Comparison of ENCODE assay signal across 19 cellular contexts in the genomic region with DNA sequence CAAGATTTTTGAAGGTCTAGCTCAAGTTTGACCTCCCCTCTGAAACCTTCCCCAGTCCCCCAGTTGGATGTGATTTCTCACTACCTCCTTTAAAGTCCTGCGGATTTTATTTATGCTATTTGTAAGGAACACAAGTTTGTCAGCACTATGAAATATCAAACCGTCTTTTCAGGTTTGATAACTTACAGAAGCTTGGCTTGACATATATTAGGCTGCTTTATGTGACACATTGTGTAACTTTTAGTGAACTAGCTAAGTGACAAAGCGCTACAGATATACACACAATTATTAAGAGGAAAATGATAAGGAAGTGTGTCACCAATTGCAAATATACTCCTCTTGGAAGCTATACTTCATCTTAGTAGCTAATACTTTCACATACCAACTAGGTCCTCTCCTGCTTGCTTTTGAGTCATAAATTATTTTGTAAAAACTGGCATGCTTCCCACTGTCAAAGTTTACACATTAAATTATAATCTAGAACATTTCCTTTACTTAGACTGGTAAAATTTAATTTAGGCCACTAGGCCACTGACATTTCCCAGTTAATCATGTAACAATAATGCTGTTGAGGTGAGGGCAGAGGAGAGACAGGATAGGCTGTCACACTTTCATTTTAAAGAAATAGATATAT.
DNase-seq lines count a peak whose midpoint lies in the region; ATAC-seq and TF ChIP-seq lines count a peak whose summit lies in the region.
"Had no signal": no experiment of that assay in that cellular context is flagged by ENCODE, and none has a peak within 500 bp of the region (broad histone marks: within the 10 kb centered on the region; RNA-seq: fewer than 3 reads in every experiment).

No MANE protein-coding gene starts in this region.

- H3K9me3 ChIP-seq in GM23248 (ENCODE audit: low read depth), result peaks cover 3% of the 10 kb centered on the region
- 0 out of 2 replicates have a peak, but pooled peaks cover 4% of the 10 kb centered on the region for H3K9me3 ChIP-seq in SK-N-SH
- peaks cover 7% of the 10 kb centered on the region for H3K9me3 ChIP-seq in mesenchymal stem cell (ENCODE audit: control insufficient read depth, low read length)
- no peaks in the 10 kb centered on the region for H3K9me3 ChIP-seq in ovary
- no peaks in the 10 kb centered on the region for H3K9me3 ChIP-seq in A673 (ENCODE audit: low read depth, low read length, poor library complexity, severe bottlenecking)
- H3K9me3 ChIP-seq: SJCRH30 had no signal

- H3K9me2 ChIP-seq in GM23248 (ENCODE audit: insufficient read depth) (no peaks in the 10 kb centered on the region), SK-N-SH (no peaks in the 10 kb centered on the region)

- no peak overlapping the region for H3K4ac ChIP-seq in mesenchymal stem cell (ENCODE audit: low read depth in 1 of 2, low read length in 2 of 2)

- BruUV-seq in A673 (replicated peaks; lab: Mats Ljungman, UMichigan), result no TSS peak

- no peak for TF ChIP-seq CTCF in SK-N-SH (IDR thresholded peaks at IDR 0.05)
- no peak for TF ChIP-seq CTCF in ovary (IDR thresholded peaks at IDR 0.05)
- no peak for TF ChIP-seq CTCF in A673 (conservative IDR thresholded peaks at IDR 0.05; ENCODE audit: low read depth, low read length)

- H4K20me1 ChIP-seq in GM23248 (ENCODE audit: insufficient read depth), result no peaks in the 10 kb centered on the region
- H4K20me1 ChIP-seq in SK-N-SH (ENCODE audit: insufficient read depth), result no peaks in the 10 kb centered on the region

- H3K4me1 ChIP-seq in GM23248 (ENCODE audit: insufficient read depth) (no peaks in the 10 kb centered on the region), SK-N-SH (ENCODE audit: control insufficient read depth in 1 of 2, insufficient read depth in 2 of 2, low read depth in 1 of 2, low read length in 1 of 2) (no peaks in the 10 kb centered on the region), mesenchymal stem cell (ENCODE audit: control insufficient read depth, insufficient read depth, low read depth, low read length) (no peaks in the 10 kb centered on the region), ovary (ENCODE audit: insufficient read depth) (no peaks in the 10 kb centered on the region), A673 (ENCODE audit: insufficient read depth, low read length, poor library complexity, severe bottlenecking) (no peaks in the 10 kb centered on the region)
- H3K4me1 ChIP-seq: SJCRH30 had no signal

- no peak overlapping the region for H3K14ac ChIP-seq in mesenchymal stem cell (ENCODE audit: low read length in 2 of 2)

- H4K91ac ChIP-seq in mesenchymal stem cell (ENCODE audit: low read length), result no peak overlapping the region

- TF ChIP-seq EP300 in SK-N-SH (IDR thresholded peaks at IDR 0.05; ENCODE audit: borderline replicate concordance in 1 of 2, low read depth in 1 of 2, low read length in 1 of 2), result no peak
- no peak for TF ChIP-seq EP300 in ovary (IDR thresholded peaks at IDR 0.05)

- H4K8ac ChIP-seq in mesenchymal stem cell (ENCODE audit: low read length), result no peak overlapping the region

- H3K4me3 ChIP-seq in GM23248, result no peak overlapping the region
- no peak overlapping the region for H3K4me3 ChIP-seq in SK-N-SH (ENCODE audit: low read depth in 2 of 2, low read length in 1 of 2)
- no peak overlapping the region for H3K4me3 ChIP-seq in mesenchymal stem cell (ENCODE audit: insufficient read depth in 1 of 2, low read depth in 1 of 2, low read length in 2 of 2)
- no peak overlapping the region for H3K4me3 ChIP-seq in ovary
- H3K4me3 ChIP-seq in A673 (ENCODE audit: low read depth, low read length, poor library complexity, severe bottlenecking), result no peak overlapping the region
- H3K4me3 ChIP-seq: MG63, SJCRH30 had no signal

- H2BK120ac ChIP-seq in mesenchymal stem cell (ENCODE audit: low read depth, low read length), result no peak overlapping the region

- H2AFZ ChIP-seq in GM23248, result 0 out of 2 replicates have a peak overlapping the region, but pooled peaks have one; percentile 13
- no peak overlapping the region for H2AFZ ChIP-seq in SK-N-SH (ENCODE audit: low read depth)
- H2AFZ ChIP-seq in mesenchymal stem cell (ENCODE audit: low read depth, low read length), result no peak overlapping the region

- TF ChIP-seq POLR2A in ovary (IDR thresholded peaks at IDR 0.05), result no peak

- intact Hi-C loops in ovary (cut with DNase I), result no loop called here
- intact Hi-C loops in A673 (cut with micrococcal nuclease; ENCODE audit: unreplicated experiment), result no loop called here

- TF ChIP-seq RAD21 in SK-N-SH (IDR thresholded peaks at IDR 0.05; ENCODE audit: low read length), result no peak

- in situ Hi-C loops in GM23248 (cut with MboI), result no loop called here

- no peak overlapping the region for H2AK5ac ChIP-seq in mesenchymal stem cell (ENCODE audit: low read length, severe bottlenecking)

- WGBS in GM23248 (ENCODE audit: low coverage in 1 of 2, low lambda C conversion rate in 2 of 2, missing lambda C conversion rate in 2 of 2), 2 experiments, result 95 to 96% methylated on average over 3 of the region's 3 CpGs
- 64% methylated on average over 3 of the region's 3 CpGs for WGBS in SK-N-SH (ENCODE audit: low lambda C conversion rate)
- WGBS in mesenchymal stem cell, result 100% methylated on average over 2 of the region's 3 CpGs
- WGBS in ovary, 3 donors, result 81 to 91% (median 88%) methylated on average over 3 of the region's 3 CpGs

- H2BK5ac ChIP-seq in mesenchymal stem cell (ENCODE audit: low read depth, low read length, poor library complexity, severe bottlenecking), result no peak overlapping the region

- POLR2A ChIA-PET in SK-N-SH (lab: Yijun Ruan, JAX) (no interaction called here), A673 (lab: Charles Lee; ENCODE audit: low non-redundant PET) (no interaction called here)

- H3F3A ChIP-seq in GM23248 (ENCODE audit: insufficient read depth) (no peaks in the 10 kb centered on the region), SK-N-SH (replicated peaks; ENCODE audit: insufficient read depth) (no peaks in the 10 kb centered on the region)

- CTCF ChIA-PET in SK-N-SH (lab: Yijun Ruan, JAX) (no interaction called here), A673 (lab: Charles Lee) (no interaction called here)

- no peak overlapping the region for H2BK15ac ChIP-seq in mesenchymal stem cell (ENCODE audit: low read depth, poor library complexity, severe bottlenecking)

- H3K23ac ChIP-seq in mesenchymal stem cell (ENCODE audit: low read length in 2 of 2), result no peak overlapping the region

- no peak overlapping the region for H3K27ac ChIP-seq in GM23248
- H3K27ac ChIP-seq in SK-N-SH (ENCODE audit: low read depth in 2 of 2, low read length in 1 of 2), result peak overlapping the region in 1 of 2 experiments; percentile 36; a peak in 1 of 4 replicates
- H3K27ac ChIP-seq in mesenchymal stem cell (ENCODE audit: low read length, poor library complexity, severe bottlenecking), result no peak overlapping the region
- no peak overlapping the region for H3K27ac ChIP-seq in ovary
- no peak overlapping the region for H3K27ac ChIP-seq in A673 (ENCODE audit: low read depth, low read length, poor library complexity, severe bottlenecking)
- H3K27ac ChIP-seq: SJCRH30 had no signal

- H3K79me1 ChIP-seq in mesenchymal stem cell (replicated peaks; ENCODE audit: low read length, poor library complexity, severe bottlenecking), result no peaks in the 10 kb centered on the region

- no peaks in the 10 kb centered on the region for H3K36me3 ChIP-seq in GM23248 (ENCODE audit: low read depth)
- no peaks in the 10 kb centered on the region for H3K36me3 ChIP-seq in SK-N-SH (replicated peaks in 1 of 2; ENCODE audit: control insufficient read depth in 1 of 2, insufficient read depth in 2 of 2, low read length in 1 of 2)
- H3K36me3 ChIP-seq in mesenchymal stem cell (ENCODE audit: control insufficient read depth in 1 of 2, insufficient read depth in 2 of 2, low read depth in 1 of 2, low read length in 2 of 2), result no peaks in the 10 kb centered on the region
- H3K36me3 ChIP-seq in ovary, result no peaks in the 10 kb centered on the region
- H3K36me3 ChIP-seq in A673 (ENCODE audit: insufficient read depth, low read length, poor library complexity, severe bottlenecking), result no peaks in the 10 kb centered on the region
- H3K36me3 ChIP-seq: MG63, SJCRH30 had no signal

- H3K9ac ChIP-seq in GM23248 (no peak overlapping the region), SK-N-SH (no peak overlapping the region), mesenchymal stem cell (ENCODE audit: low read length) (no peak overlapping the region)

- ATAC-seq in esophagus mucosa, result peak; percentile 23

- no peak overlapping the region for H3K18ac ChIP-seq in mesenchymal stem cell (ENCODE audit: low read depth in 1 of 2, low read length in 2 of 2)

- H2BK12ac ChIP-seq in mesenchymal stem cell (ENCODE audit: low read length in 2 of 2), result no peak overlapping the region

- no peaks in the 10 kb centered on the region for H3K27me3 ChIP-seq in GM23248 (replicated peaks; ENCODE audit: insufficient read depth)
- H3K27me3 ChIP-seq in SK-N-SH (ENCODE audit: insufficient read depth), result no peaks in the 10 kb centered on the region
- no peaks in the 10 kb centered on the region for H3K27me3 ChIP-seq in mesenchymal stem cell (ENCODE audit: control insufficient read depth in 1 of 2, insufficient read depth in 1 of 2, low read length in 2 of 2)
- H3K27me3 ChIP-seq in ovary, result no peaks in the 10 kb centered on the region
- no peaks in the 10 kb centered on the region for H3K27me3 ChIP-seq in A673 (replicated peaks; ENCODE audit: insufficient read depth, low read depth, low read length, poor library complexity)
- H3K27me3 ChIP-seq: MG63, SJCRH30 had no signal

- no peak for DNase-seq in GM23248
- DNase-seq in SK-N-SH, result no peak
- DNase-seq in mesenchymal stem cell, result peak; percentile 4
- no peak for DNase-seq in ovary
- no peak for DNase-seq in A673 (ENCODE audit: low spot score)
- DNase-seq in activated CD4-positive, CD25-positive, alpha-beta regulatory T cell treated with anti-CD3 and anti-CD28 coated beads, Interleukin-2, amount 50 U/mL, for 72 hours, result no peak
- DNase-seq in T-helper 2 cell, result no peak
- DNase-seq: ACHN; CD4-positive, alpha-beta memory T cell; GOT3; KG1; MG63; NCI-H1105 treated with DMSO at 0.1 percent for 48 hours; NCI-H187 treated with DMSO at 0.1 percent for 48 hours; NCI-H446 treated with DMSO at 0.1 percent for 48 hours; NCI-H82; RPMI8226; SJCRH30 had no signal

- H3K79me2 ChIP-seq in GM23248 (ENCODE audit: insufficient read depth), result no peaks in the 10 kb centered on the region
- no peaks in the 10 kb centered on the region for H3K79me2 ChIP-seq in SK-N-SH (ENCODE audit: insufficient read depth)

- H3K4me2 ChIP-seq in GM23248 (ENCODE audit: unreplicated experiment), result no peak overlapping the region
- H3K4me2 ChIP-seq in SK-N-SH, result no peak overlapping the region
- no peak overlapping the region for H3K4me2 ChIP-seq in mesenchymal stem cell (ENCODE audit: low read length, poor library complexity, severe bottlenecking)

TF ChIP-seq in SK-N-SH, 30 proteins besides CTCF, POLR2A, EP300 and RAD21:
- TF ChIP-seq JUND (IDR thresholded peaks at IDR 0.05) (0 out of 2 replicates have a peak, but pooled peaks have one; percentile 9), RCOR1 (IDR thresholded peaks at IDR 0.05; ENCODE audit: low read length) (no peak)
